ENCODE assay signal across 8 cellular contexts in the genomic region with DNA sequence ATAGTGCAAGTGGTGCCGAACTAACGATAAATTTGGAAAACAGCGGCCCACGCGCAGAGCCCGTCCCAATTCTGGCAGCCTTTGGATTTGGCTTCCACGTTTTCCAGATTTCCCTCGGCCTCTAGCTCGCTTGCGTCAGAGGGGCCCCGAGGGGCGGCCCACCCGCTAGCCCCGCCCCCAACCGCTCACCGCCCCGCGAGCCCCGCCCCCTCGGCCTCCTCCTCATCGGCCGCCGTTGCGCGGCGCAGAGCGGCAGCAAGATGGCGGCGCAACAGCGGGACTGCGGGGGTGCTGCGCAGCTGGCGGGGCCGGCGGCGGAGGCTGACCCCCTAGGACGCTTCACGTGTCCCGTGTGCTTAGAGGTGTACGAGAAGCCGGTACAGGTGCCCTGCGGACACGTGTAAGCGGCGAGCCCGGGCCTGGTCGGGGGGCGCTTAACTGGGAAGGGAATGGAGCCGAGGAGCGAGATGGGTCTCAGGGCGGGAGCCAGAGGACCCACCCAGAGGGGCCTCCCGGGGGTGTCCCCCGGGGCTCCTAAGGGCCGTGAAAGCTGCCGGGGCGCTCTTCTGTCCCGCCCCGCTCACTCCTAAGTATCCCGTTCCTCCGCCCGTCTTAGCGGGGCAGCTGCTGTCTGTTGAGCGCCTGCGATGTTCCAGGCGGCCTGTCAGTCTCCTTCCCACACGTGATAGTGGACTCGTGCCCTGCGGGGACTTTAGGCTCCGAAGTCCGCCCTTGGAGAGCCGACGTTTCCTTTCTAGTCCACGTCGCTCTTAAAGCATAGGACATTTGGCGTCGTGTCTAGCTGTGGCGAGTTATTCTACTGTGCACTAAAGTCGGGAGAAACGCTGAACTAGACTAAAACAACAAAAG. TPM values are rescaled to one million over a fixed set of nuclear protein-coding genes. Genes with fewer than 3 reads are reported as not detected.
DNase-seq lines count a peak whose midpoint lies in the region; ATAC-seq lines count a peak whose summit lies in the region.

A gene with protein sequence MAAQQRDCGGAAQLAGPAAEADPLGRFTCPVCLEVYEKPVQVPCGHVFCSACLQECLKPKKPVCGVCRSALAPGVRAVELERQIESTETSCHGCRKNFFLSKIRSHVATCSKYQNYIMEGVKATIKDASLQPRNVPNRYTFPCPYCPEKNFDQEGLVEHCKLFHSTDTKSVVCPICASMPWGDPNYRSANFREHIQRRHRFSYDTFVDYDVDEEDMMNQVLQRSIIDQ (plus strand): TSS at position 245 of the 870 bp plus-strand sequence. CDS start 16 bp downstream, at position 261.

- DNase-seq in DMS 273 (lab: John Stamatoyannopoulos, UW; ENCODE audit: unreplicated experiment) (peak; percentile 97), RPMI7951 (ENCODE audit: low read depth) (peak; percentile 93), fibroblast of gingiva (ENCODE audit: low read depth) (peak; percentile 84), naive B cell (peak; percentile 83)
- DNase-seq in activated T-helper 1 cell treated with anti-CD3 and anti-CD28 coated beads, Interleukin-2, amount 50 U/mL, for 16 hours (ENCODE audit: low read depth in 1 of 2, low spot score in 1 of 2): peak; percentile 80 to 86
- DNase-seq in stimulated activated effector memory CD8-positive, alpha-beta T cell treated with anti-CD3 and anti-CD28 coated beads, Interleukin-12 subunit alpha, Interleukin-12 subunit beta, amount 100 ng/mL, for 72 hours (ENCODE audit: low spot score in 2 of 2): peak; percentile 85 to 88

- ATAC-seq in GM21528 (IDR thresholded peaks at IDR 0.05; ENCODE audit: low FRiP score, unreplicated experiment): peak; percentile 71
- ATAC-seq in naive B cell (ENCODE audit: low read depth in 2 of 2): peak; percentile 81 to 82
- ATAC-seq in stimulated activated effector memory CD8-positive, alpha-beta T cell treated with anti-CD3 and anti-CD28 coated beads, Interleukin-12 subunit alpha, Interleukin-12 subunit beta, amount 100 ng/mL, for 72 hours: peak; percentile 90

- no peaks in the 10 kb centered on the region for H3K36me3 Mint-ChIP-seq in naive B cell
- H3K36me3 Mint-ChIP-seq in stimulated activated effector memory CD8-positive, alpha-beta T cell treated with anti-CD3 and anti-CD28 coated beads, Interleukin-12 subunit alpha, Interleukin-12 subunit beta, amount 100 ng/mL, for 72 hours: peaks cover 30% of the 10 kb centered on the region

- peaks cover 45 to 61% (median 55%) of the 10 kb centered on the region in 3 donors for H3K4me1 Mint-ChIP-seq in naive B cell
- peaks cover 48% of the 10 kb centered on the region for H3K4me1 Mint-ChIP-seq in stimulated activated effector memory CD8-positive, alpha-beta T cell treated with anti-CD3 and anti-CD28 coated beads, Interleukin-12 subunit alpha, Interleukin-12 subunit beta, amount 100 ng/mL, for 72 hours

- no peaks in the 10 kb centered on the region for H3K27me3 Mint-ChIP-seq in naive B cell

- no peaks in the 10 kb centered on the region for H3K9me3 ChIP-seq in KOPT-K1 (ENCODE audit: insufficient read depth, low read length, poor library complexity, severe bottlenecking)

- H3K27ac Mint-ChIP-seq in naive B cell: peak within 1 kb of the TSS; percentile 95 to 98 (median 96)
- H3K27ac Mint-ChIP-seq in stimulated activated effector memory CD8-positive, alpha-beta T cell treated with anti-CD3 and anti-CD28 coated beads, Interleukin-12 subunit alpha, Interleukin-12 subunit beta, amount 100 ng/mL, for 72 hours: peak within 1 kb of the TSS; percentile 91

- peak within 1 kb of the TSS; percentile 90 for H3K27ac ChIP-seq in KOPT-K1 (ENCODE audit: low read depth, low read length, poor library complexity, severe bottlenecking)

- peaks cover 27% of the 10 kb centered on the region for H3K36me3 ChIP-seq in KOPT-K1 (ENCODE audit: insufficient read depth, low read length)

- H3K4me3 Mint-ChIP-seq in naive B cell: peak within 1 kb of the TSS; percentile 94 to 98 (median 98)
- peak within 1 kb of the TSS; percentile 89 for H3K4me3 Mint-ChIP-seq in stimulated activated effector memory CD8-positive, alpha-beta T cell treated with anti-CD3 and anti-CD28 coated beads, Interleukin-12 subunit alpha, Interleukin-12 subunit beta, amount 100 ng/mL, for 72 hours

- H3K9me3 Mint-ChIP-seq in naive B cell: no peaks in the 10 kb centered on the region
- H3K9me3 Mint-ChIP-seq in stimulated activated effector memory CD8-positive, alpha-beta T cell treated with anti-CD3 and anti-CD28 coated beads, Interleukin-12 subunit alpha, Interleukin-12 subunit beta, amount 100 ng/mL, for 72 hours: no peaks in the 10 kb centered on the region

RNA-seq across cellular contexts. Expression of the gene that starts here (rescaled TPM):
- total RNA-seq in RPMI7951 (2014; rRNA removed; shearing (Covaris generic)): 127 and 240 TPM in 2 replicates
- polyA plus RNA-seq in naive B cell (ENCODE audit: low read depth in 6 of 6): 100 to 1,000 TPM in 5 of 6 donors, 10 to 100 TPM in 1; 96.6 to 137 (median 122) TPM

Comparison
In these comparisons a context has a peak if more than half of its experiments do, and no peak if none do; other contexts are left out.
1. Peak in every context shown above with its lines: DNase-seq, ATAC-seq and H3K27ac ChIP-seq.